In genomic region chr16:24736758-24737157, GRCh38 we compare ENCODE assay signal across 12 cellular contexts. TPM values are rescaled to one million over a fixed set of nuclear protein-coding genes. Genes with fewer than 3 reads are reported as not detected.
DNase-seq lines count a peak whose midpoint lies in the region; ATAC-seq and TF ChIP-seq lines count a peak whose summit lies in the region.
"Had no signal": no experiment of that assay in that cellular context is flagged by ENCODE, and none has a peak within 500 bp of the region (broad histone marks: within the 10 kb centered on the region; RNA-seq: fewer than 3 reads in every experiment).

No MANE protein-coding gene starts in this region.

- no peak overlapping the region for H3K27ac Mint-ChIP-seq in activated T-helper 17 cell treated with anti-CD3 and anti-CD28 coated beads, Interleukin-2, amount 50 U/mL, for 72 hours

- peak overlapping the region; percentile 32 for H3K4me3 Mint-ChIP-seq in activated T-helper 17 cell treated with anti-CD3 and anti-CD28 coated beads, Interleukin-2, amount 50 U/mL, for 72 hours

- H3K27me3 ChIP-seq in left lung (no peaks in the 10 kb centered on the region), thyroid gland (no peaks in the 10 kb centered on the region)

- H3K4me3 ChIP-seq in left lung: no peak overlapping the region
- no peak overlapping the region for H3K4me3 ChIP-seq in thyroid gland (replicated peaks in 1 of 3)

- intact Hi-C loops in left lung (cut with DNase I): no loop called here
- intact Hi-C loops in thyroid gland (cut with DNase I): no loop called here

- H3K27me3 Mint-ChIP-seq in activated T-helper 17 cell treated with anti-CD3 and anti-CD28 coated beads, Interleukin-2, amount 50 U/mL, for 72 hours: no peaks in the 10 kb centered on the region

- H3K9me3 Mint-ChIP-seq in activated T-helper 17 cell treated with anti-CD3 and anti-CD28 coated beads, Interleukin-2, amount 50 U/mL, for 72 hours: no peaks in the 10 kb centered on the region

- H3K4me1 Mint-ChIP-seq in activated T-helper 17 cell treated with anti-CD3 and anti-CD28 coated beads, Interleukin-2, amount 50 U/mL, for 72 hours: peaks cover 48% of the 10 kb centered on the region

- DNase-seq in NCI-H2029 (lab: John Stamatoyannopoulos, UW) (peak; percentile 23), NCI-H2029 treated with DMSO at 0.1 percent for 48 hours (lab: John Stamatoyannopoulos, UW) (no peak), left lung (no peak), thyroid gland (no peak), DMS53 (lab: John Stamatoyannopoulos, UW) (no peak)
- no peak for DNase-seq in activated T-cell treated with anti-CD3 and anti-CD28 coated beads, Interleukin-2, amount 50 U/mL, for 1 hour
- DNase-seq: activated gamma-delta T cell; effector CD8-positive, alpha-beta T cell; NK-92 treated with Interleukin-12 subunit alpha and Interleukin-12 subunit beta, amount 100 ng/mL, for 24 hours; WERI-Rb-1 had no signal

- H3K9me3 ChIP-seq in left lung (no peaks in the 10 kb centered on the region), thyroid gland (no peaks in the 10 kb centered on the region)

- WGBS in thyroid gland, 2 donors: 59 to 64% methylated on average over 5 of the region's 5 CpGs

- TF ChIP-seq POLR2A in thyroid gland (IDR thresholded peaks at IDR 0.05): no peak

- no peak for TF ChIP-seq CTCF in left lung (IDR thresholded peaks at IDR 0.05)
- no peak for TF ChIP-seq CTCF in thyroid gland (IDR thresholded peaks at IDR 0.05)

- H3K4me1 ChIP-seq in left lung (peaks cover 18 to 85% of the 10 kb centered on the region in 2 donors), thyroid gland (peaks cover 44 to 51% of the 10 kb centered on the region in 2 donors)

- H3K36me3 Mint-ChIP-seq in activated T-helper 17 cell treated with anti-CD3 and anti-CD28 coated beads, Interleukin-2, amount 50 U/mL, for 72 hours (ENCODE audit: low read depth): peaks cover 88% of the 10 kb centered on the region

- peaks cover 0 to 11% of the 10 kb centered on the region in 2 donors for H3K36me3 ChIP-seq in left lung
- H3K36me3 ChIP-seq in thyroid gland: no peaks in the 10 kb centered on the region

- no peak for ATAC-seq in activated T-helper 17 cell treated with anti-CD3 and anti-CD28 coated beads, Interleukin-2, amount 50 U/mL, for 72 hours (replicated peaks)
- no peak for ATAC-seq in left lung
- no peak for ATAC-seq in GM21515 (IDR thresholded peaks at IDR 0.05; ENCODE audit: unreplicated experiment)

- H3K27ac ChIP-seq in left lung: peak overlapping the region; percentile 10 to 42
- H3K27ac ChIP-seq in thyroid gland: peak overlapping the region; percentile 42 to 55 (median 45)
- H3K27ac ChIP-seq: WERI-Rb-1 had no signal

RNA-seq across cellular contexts. Expression of gene TNRC6A, which starts 7.3 kb away (rescaled TPM):
- total RNA-seq in activated T-helper 17 cell treated with anti-CD3 and anti-CD28 coated beads, Interleukin-2, amount 50 U/mL, for 72 hours: 10 to 100 TPM; 40.5 to 47.8 TPM
- total RNA-seq in left lung (10 to 100 TPM; 34.0 to 40.6 TPM), thyroid gland (10 to 100 TPM; 45.8 to 70.7 (median 57.4) TPM)
